Comparison of ENCODE assay signal across 8 cellular contexts in genomic region chr1:173862146-173862768, GRCh38. TPM values are rescaled to one million over a fixed set of nuclear protein-coding genes. Genes with fewer than 3 reads are reported as not detected.
DNase-seq lines count a peak whose midpoint lies in the region; TF ChIP-seq lines count a peak whose summit lies in the region.
"Not testable (repeated sequence)": the region's sequence is repeated elsewhere in the genome, so short reads cannot be mapped to it uniquely, and the experiment has no call there.
"Had no signal": no experiment of that assay in that cellular context is flagged by ENCODE, and none has a peak within 500 bp of the region (broad histone marks: within the 10 kb centered on the region; RNA-seq: fewer than 3 reads in every experiment).

No MANE protein-coding gene starts in this region.

- peaks cover 42% of the 10 kb centered on the region for H3K36me3 ChIP-seq in ectodermal cell (ENCODE audit: control insufficient read depth, insufficient read depth, low read length)

- H3K4me3 ChIP-seq in ectodermal cell (ENCODE audit: insufficient read depth, low read depth, low read length): not testable (repeated sequence)

- not testable (repeated sequence) for H3K27me3 Mint-ChIP-seq in Calu3 (ENCODE audit: unreplicated experiment)

- H3K4me1 Mint-ChIP-seq in Calu3 (ENCODE audit: low read depth, unreplicated experiment): peaks cover 21% of the 10 kb centered on the region

- H3K9me3 Mint-ChIP-seq in Calu3 (ENCODE audit: low read depth, unreplicated experiment): not testable (repeated sequence)

- POLR2A ChIA-PET in RWPE1 (lab: Yijun Ruan, JAX; ENCODE audit: low non-redundant PET): interaction anchor here (0.7 kb wide), 1 partner anchor 21 kb away, joined by 3 read pairs; no protein-coding TSS in a partner anchor

- BruUV-seq in Calu3 (replicated peaks; lab: Mats Ljungman, UMichigan): not testable (repeated sequence)

- TF ChIP-seq CTCF in Calu3 (IDR thresholded peaks at IDR 0.05; ENCODE audit: unreplicated experiment); RWPE1 (conservative IDR thresholded peaks at IDR 0.05; ENCODE audit: low read depth): not testable (repeated sequence)

- CTCF ChIA-PET in Calu3 (lab: Charles Lee): interaction anchor here (0.6 kb wide), 1 partner anchor 162 kb away, joined by 3 read pairs; no protein-coding TSS in a partner anchor
- CTCF ChIA-PET in RWPE1 (lab: Yijun Ruan, JAX): interaction anchor here (0.6 kb wide), 1 partner anchor 116 kb away, joined by 3 read pairs; no protein-coding TSS in a partner anchor

- peaks cover 12% of the 10 kb centered on the region for H3K4me1 ChIP-seq in ectodermal cell (ENCODE audit: control insufficient read depth, insufficient read depth, low read length)

- DNase-seq in Calu3; RWPE1 (ENCODE audit: low spot score): not testable (repeated sequence)
- peak; percentile 77 for DNase-seq in HT1080 (ENCODE audit: low read depth)
- DNase-seq in activated CD8-positive, alpha-beta memory T cell treated with anti-CD3 and anti-CD28 coated beads for 24 hours: peak; percentile 83
- peak; percentile 63 for DNase-seq in stimulated activated CD4-positive, alpha-beta T cell treated with anti-CD3 and anti-CD28 coated beads, Interleukin-15, amount 100 ng/mL, for 24 hours

- 64 to 79% methylated on average over 13 of the region's 13 CpGs for WGBS in ectodermal cell, 2 experiments

- not testable (repeated sequence) for H3K4me3 Mint-ChIP-seq in Calu3 (ENCODE audit: low read depth, unreplicated experiment)

- H3K27ac Mint-ChIP-seq in Calu3 (ENCODE audit: unreplicated experiment): peak overlapping the region; percentile 100

- H3K27me3 ChIP-seq in ectodermal cell (ENCODE audit: control insufficient read depth, insufficient read depth, low read length, poor library complexity, severe bottlenecking): not testable (repeated sequence)

- H3K9me3 ChIP-seq in ectodermal cell (ENCODE audit: control insufficient read depth, low read length): not testable (repeated sequence)

- peaks cover 96% of the 10 kb centered on the region for H3K36me3 Mint-ChIP-seq in Calu3 (ENCODE audit: insufficient read depth, unreplicated experiment)

- H3K27ac ChIP-seq in RWPE1: peak overlapping the region; percentile 73
- peak overlapping the region; percentile 28 for H3K27ac ChIP-seq in ectodermal cell (ENCODE audit: insufficient read depth, low read depth, low read length, poor library complexity, severe bottlenecking)

- intact Hi-C loops in Calu3 (cut with micrococcal nuclease; ENCODE audit: unreplicated experiment): not testable (repeated sequence)

RNA-seq across cellular contexts. Expression of gene GAS5, which starts 5.5 kb away (rescaled TPM):
- 345 and 367 TPM in 2 replicates for total RNA-seq in Calu3 (2022)
- total RNA-seq in HT1080 (2014; rRNA removed; shearing (Covaris generic)): 409 and 619 TPM in 2 replicates
- polyA plus RNA-seq in HT1080 (2015; cell fraction: cytosol; rRNA removed): 558 and 567 TPM in 2 replicates
- polyA plus RNA-seq in HT1080 (2015; cell fraction: nucleus; rRNA removed): 1,555 and 1,779 TPM in 2 replicates
- 586 TPM for polyA plus RNA-seq in ectodermal cell (2013, experiment 1 of 4)
- 627 TPM for polyA plus RNA-seq in ectodermal cell (2013, experiment 2 of 4)
- polyA plus RNA-seq in ectodermal cell (2013, experiment 3 of 4): 622 TPM
- 679 TPM for polyA plus RNA-seq in ectodermal cell (2013, experiment 4 of 4)

RNA-seq across cellular contexts. Expression of gene ZBTB37, which starts 5.9 kb away (rescaled TPM):
- total RNA-seq in Calu3 (2022): 10.9 and 11.7 TPM in 2 replicates
- total RNA-seq in HT1080 (2014; rRNA removed; shearing (Covaris generic)): 3.6 and 3.8 TPM in 2 replicates
- polyA plus RNA-seq in HT1080 (2015; cell fraction: cytosol; rRNA removed): 1.4 and 1.6 TPM in 2 replicates
- 5.9 and 8.1 TPM in 2 replicates for polyA plus RNA-seq in HT1080 (2015; cell fraction: nucleus; rRNA removed)
- polyA plus RNA-seq in ectodermal cell (2013, experiment 1 of 4): 7.9 TPM
- 9.0 TPM for polyA plus RNA-seq in ectodermal cell (2013, experiment 2 of 4)
- 4.8 TPM for polyA plus RNA-seq in ectodermal cell (2013, experiment 3 of 4)
- 5.8 TPM for polyA plus RNA-seq in ectodermal cell (2013, experiment 4 of 4)

RNA-seq across cellular contexts. Expression of gene CENPL, which starts 37.6 kb away (rescaled TPM):
- 30.3 and 31.2 TPM in 2 replicates for total RNA-seq in Calu3 (2022)
- total RNA-seq in HT1080 (2014; rRNA removed; shearing (Covaris generic)): 24.8 and 28.0 TPM in 2 replicates
- polyA plus RNA-seq in HT1080 (2015; cell fraction: cytosol; rRNA removed): 17.0 and 18.3 TPM in 2 replicates
- polyA plus RNA-seq in HT1080 (2015; cell fraction: nucleus; rRNA removed): 14.8 and 14.9 TPM in 2 replicates
- polyA plus RNA-seq in ectodermal cell (2013, experiment 1 of 4): 21.2 TPM
- polyA plus RNA-seq in ectodermal cell (2013, experiment 2 of 4): 26.0 TPM
- polyA plus RNA-seq in ectodermal cell (2013, experiment 3 of 4): 15.1 TPM
- 17.7 TPM for polyA plus RNA-seq in ectodermal cell (2013, experiment 4 of 4)

RNA-seq across cellular contexts. Expression of gene DARS2, which starts 37.8 kb away (rescaled TPM):
- total RNA-seq in Calu3 (2022): 48.4 and 56.3 TPM in 2 replicates
- total RNA-seq in HT1080 (2014; rRNA removed; shearing (Covaris generic)): 51.1 and 60.6 TPM in 2 replicates
- 67.7 and 78.8 TPM in 2 replicates for polyA plus RNA-seq in HT1080 (2015; cell fraction: cytosol; rRNA removed)
- 179 and 182 TPM in 2 replicates for polyA plus RNA-seq in HT1080 (2015; cell fraction: nucleus; rRNA removed)
- polyA plus RNA-seq in ectodermal cell (2013, experiment 1 of 4): 29.8 TPM
- 32.9 TPM for polyA plus RNA-seq in ectodermal cell (2013, experiment 2 of 4)
- polyA plus RNA-seq in ectodermal cell (2013, experiment 3 of 4): 23.6 TPM
- polyA plus RNA-seq in ectodermal cell (2013, experiment 4 of 4): 26.3 TPM

RNA-seq across cellular contexts. Expression of gene SERPINC1, which starts 54.9 kb away (rescaled TPM):
- total RNA-seq in Calu3 (2022): 0.59 TPM in 1 of 2 replicates, not detected in the other
- not detected in 2 replicates for total RNA-seq in HT1080 (2014; rRNA removed; shearing (Covaris generic))
- not detected in 2 replicates for polyA plus RNA-seq in HT1080 (2015; cell fraction: cytosol; rRNA removed)
- polyA plus RNA-seq in HT1080 (2015; cell fraction: nucleus; rRNA removed): not detected in 2 replicates
- polyA plus RNA-seq in ectodermal cell (2013, experiment 1 of 4): not detected
- not detected for polyA plus RNA-seq in ectodermal cell (2013, experiment 2 of 4)
- polyA plus RNA-seq in ectodermal cell (2013, experiment 3 of 4): not detected
- not detected for polyA plus RNA-seq in ectodermal cell (2013, experiment 4 of 4)
- total RNA-seq: bronchial epithelial cell, mesenteric fat pad had no signal
